Comparison of ENCODE assay signal across 15 cellular contexts in the genomic region with DNA sequence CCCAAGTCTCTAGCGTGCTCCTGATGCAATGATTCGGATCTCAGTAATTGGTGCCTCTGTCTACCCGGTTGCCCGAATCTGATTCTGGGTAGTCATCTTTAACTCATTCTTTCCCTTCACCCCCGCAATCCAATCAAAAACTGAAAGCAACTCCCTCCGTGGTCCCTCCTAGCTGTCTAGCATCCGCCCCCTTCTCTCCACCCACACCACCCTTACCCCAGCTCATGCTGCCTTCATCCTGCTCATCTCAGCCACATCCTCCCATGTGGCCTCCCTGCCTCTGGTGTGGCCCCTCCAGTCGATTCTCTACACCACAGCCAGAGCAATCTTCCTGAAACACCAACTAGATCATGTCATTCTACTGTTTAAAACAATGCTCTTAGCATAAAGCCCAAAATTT.
"Had no signal": no experiment of that assay in that cellular context is flagged by ENCODE, and none has a peak within 500 bp of the region (broad histone marks: within the 10 kb centered on the region; RNA-seq: fewer than 3 reads in every experiment).

No MANE protein-coding gene starts in this region.

- ATAC-seq: esophagus mucosa; stimulated activated memory B cell treated with anti-CD40 and anti-IgM and Interleukin-4, amounts not matched to agents 10 μg/mL and 1 μg/mL and 100 μg/mL, for 72 hours had no signal

- FAIRE-seq: TTC549 had no signal

- DNase-seq: activated CD4-positive, CD25-positive, alpha-beta regulatory T cell; activated naive CD4-positive, alpha-beta T cell treated with anti-CD3 and anti-CD28 coated beads for 36 hours; adrenal gland; islet precursor cell; midbrain; sigmoid colon; spleen; stimulated activated CD4-positive, alpha-beta T cell treated with anti-CD3 and anti-CD28 coated beads, Interleukin-1b, Interleukin-23, amount 100 ng/mL, for 48 hours; SW 1271; trophoblast cell had no signal

- H3K4me3 Mint-ChIP-seq: activated naive CD4-positive, alpha-beta T cell treated with anti-CD3 and anti-CD28 coated beads for 36 hours; neural crest cell; stimulated activated memory B cell treated with anti-CD40 and anti-IgM and Interleukin-4, amounts not matched to agents 10 μg/mL and 1 μg/mL and 100 μg/mL, for 72 hours had no signal

- H3K27ac Mint-ChIP-seq: activated naive CD4-positive, alpha-beta T cell treated with anti-CD3 and anti-CD28 coated beads for 36 hours; activated T-helper 2 cell treated with anti-CD3 and anti-CD28 coated beads, Interferon-gamma antibody, Interleukin-2, Interleukin-4, amounts not matched to agents 10 μg/mL and 5 μg/mL and 100 μg/mL, durations not matched to agents 14 hours and 24 hours and 36 hours; stimulated activated memory B cell treated with anti-CD40 and anti-IgM and Interleukin-4, amounts not matched to agents 10 μg/mL and 1 μg/mL and 100 μg/mL, for 72 hours had no signal

- H3K9me3 Mint-ChIP-seq: activated naive CD4-positive, alpha-beta T cell treated with anti-CD3 and anti-CD28 coated beads for 36 hours; activated T-helper 2 cell treated with anti-CD3 and anti-CD28 coated beads, Interferon-gamma antibody, Interleukin-2, Interleukin-4, amounts not matched to agents 10 μg/mL and 5 μg/mL and 100 μg/mL, durations not matched to agents 14 hours and 24 hours and 36 hours had no signal

- H3K36me3 Mint-ChIP-seq: stimulated activated memory B cell treated with anti-CD40 and anti-IgM and Interleukin-4, amounts not matched to agents 10 μg/mL and 1 μg/mL and 100 μg/mL, for 72 hours had no signal
